In genomic region chr1:230123280-230124186, GRCh38 we compare ENCODE assay signal across 8 cellular contexts. TPM values are rescaled to one million over a fixed set of nuclear protein-coding genes. Genes with fewer than 3 reads are reported as not detected.
A peak's percentile ranks its signal among the peaks of the same experiment; 100 is the strongest.
DNase-seq lines count a peak whose midpoint lies in the region; ATAC-seq and TF ChIP-seq lines count a peak whose summit lies in the region.

No MANE protein-coding gene starts in this region.

- H3K79me2 ChIP-seq in KMS-11 (ENCODE audit: insufficient read depth, low read depth), result peaks cover 80% of the 10 kb centered on the region
- peaks cover 90% of the 10 kb centered on the region for H3K79me2 ChIP-seq in hepatocyte

- peak overlapping the region; percentile 98 for H3K4me2 ChIP-seq in KMS-11
- no peak overlapping the region for H3K4me2 ChIP-seq in hepatocyte

- no peaks in the 10 kb centered on the region for H3K9me3 ChIP-seq in hepatocyte (ENCODE audit: low read depth)
- H3K9me3 ChIP-seq in upper lobe of left lung, result no peaks in the 10 kb centered on the region

- H4K20me1 ChIP-seq in KMS-11 (ENCODE audit: insufficient read depth) (no peaks in the 10 kb centered on the region), hepatocyte (ENCODE audit: insufficient read depth, poor library complexity, severe bottlenecking) (peaks cover 12% of the 10 kb centered on the region)

- peak overlapping the region; percentile 94 for H3K4me3 ChIP-seq in KMS-11 (IDR thresholded peaks at IDR 0.05; ENCODE audit: insufficient read depth, low read depth, low read length)
- H3K4me3 ChIP-seq in hepatocyte, result no peak overlapping the region
- no peak overlapping the region for H3K4me3 ChIP-seq in upper lobe of left lung

- TF ChIP-seq EP300 in upper lobe of left lung (IDR thresholded peaks at IDR 0.05), result no peak

- DNase-seq in hepatocyte (ENCODE audit: low spot score) (no peak), NCI-H82 (lab: John Stamatoyannopoulos, UW) (no peak), amygdala (lab: John Stamatoyannopoulos, UW) (no peak), upper lobe of left lung (no peak), anterior cingulate cortex (lab: John Stamatoyannopoulos, UW) (no peak)

- no peaks in the 10 kb centered on the region for H3K27me3 ChIP-seq in KMS-11 (ENCODE audit: insufficient read depth, low read depth)
- no peaks in the 10 kb centered on the region for H3K27me3 ChIP-seq in hepatocyte
- no peaks in the 10 kb centered on the region for H3K27me3 ChIP-seq in upper lobe of left lung

- H3K36me3 ChIP-seq in KMS-11 (ENCODE audit: insufficient read depth) (no peaks in the 10 kb centered on the region), hepatocyte (replicated peaks; ENCODE audit: insufficient read depth, low read depth) (no peaks in the 10 kb centered on the region), upper lobe of left lung (peaks cover 0 to 4% (median 0%) of the 10 kb centered on the region in 4 donors)

- peak overlapping the region; percentile 81 for H3K9ac ChIP-seq in KMS-11

- no peaks in the 10 kb centered on the region for H3K9me2 ChIP-seq in hepatocyte (replicated peaks; ENCODE audit: insufficient read depth)

- WGBS in hepatocyte (ENCODE audit: low lambda C conversion rate, missing lambda C conversion rate), result 82% methylated on average over 13 of the region's 13 CpGs
- 84 to 87% methylated on average over 13 of the region's 13 CpGs for WGBS in upper lobe of left lung, 2 donors

- H2AFZ ChIP-seq in KMS-11 (ENCODE audit: low read depth) (no peak overlapping the region; the same call in 1 of the 2 replicates), hepatocyte (no peak overlapping the region)

- no peak for TF ChIP-seq CTCF in KMS-11 (conservative IDR thresholded peaks at IDR 0.05; ENCODE audit: low read depth, low read length)
- TF ChIP-seq CTCF in hepatocyte (IDR thresholded peaks at IDR 0.05; ENCODE audit: poor library complexity), result no peak
- TF ChIP-seq CTCF in upper lobe of left lung (IDR thresholded peaks at IDR 0.05), result no peak

- H3K27ac ChIP-seq in KMS-11 (peak overlapping the region; percentile 98), hepatocyte (peak overlapping the region; percentile 74), upper lobe of left lung (no peak overlapping the region)

- no peak for TF ChIP-seq POLR2A in upper lobe of left lung (IDR thresholded peaks at IDR 0.05)

- H3K4me1 ChIP-seq in KMS-11 (ENCODE audit: low read depth, poor library complexity, severe bottlenecking), result peaks cover 97% of the 10 kb centered on the region
- H3K4me1 ChIP-seq in hepatocyte (ENCODE audit: insufficient read depth), result peaks cover 8% of the 10 kb centered on the region
- H3K4me1 ChIP-seq in upper lobe of left lung, result peaks cover 9 to 31% (median 17%) of the 10 kb centered on the region in 4 donors

- peak; percentile 94 for ATAC-seq in GM18511 (IDR thresholded peaks at IDR 0.05; ENCODE audit: unreplicated experiment)
- peak; percentile 90 for ATAC-seq in GM21717 (IDR thresholded peaks at IDR 0.05; ENCODE audit: unreplicated experiment)
- no peak for ATAC-seq in upper lobe of left lung (ENCODE audit: low FRiP score in 2 of 2)

RNA-seq across cellular contexts. Expression of gene GALNT2, which starts 56.5 kb away (rescaled TPM):
- 77.9 and 96.7 TPM in 2 replicates for total RNA-seq in hepatocyte
- 131 and 143 TPM in 2 replicates for polyA plus RNA-seq in hepatocyte
- 10 to 100 TPM; 51.3 to 62.3 (median 56.2) TPM for total RNA-seq in upper lobe of left lung

Comparison
In these comparisons a context has a peak if more than half of its experiments do, and no peak if none do; other contexts are left out.
1. ATAC-seq: peak in GM18511 (single experiment) and GM21717 (single experiment); none in upper lobe of left lung (0 of 2).
2. H3K27ac ChIP-seq: peak in KMS-11 (single experiment) and hepatocyte (single experiment); none in upper lobe of left lung (0 of 4).